ENCODE assay signal across 18 cellular contexts in genomic region chr6:25511386-25511785, GRCh38.
DNase-seq lines count a peak whose midpoint lies in the region; ATAC-seq and TF ChIP-seq lines count a peak whose summit lies in the region.
"Had no signal": no experiment of that assay in that cellular context is flagged by ENCODE, and none has a peak within 500 bp of the region (broad histone marks: within the 10 kb centered on the region; RNA-seq: fewer than 3 reads in every experiment).

No MANE protein-coding gene starts in this region.

- ATAC-seq in foreskin keratinocyte = no peak
- ATAC-seq: GM23338, Panc1 had no signal

- in situ Hi-C loops in GM23248 (cut with MboI) = no loop called here

- peak overlapping the region; percentile 51; the same call in 1 of the 2 replicates for H2AFZ ChIP-seq in GM23248
- H2AFZ ChIP-seq: GM23338 had no signal

- H3K4me1 ChIP-seq in GM23248 (ENCODE audit: insufficient read depth) (peaks cover 25% of the 10 kb centered on the region), adipocyte (ENCODE audit: control insufficient read depth, insufficient read depth, low read length) (peaks cover 12% of the 10 kb centered on the region), foreskin keratinocyte (peaks cover 8% of the 10 kb centered on the region), skeletal muscle satellite cell (ENCODE audit: control insufficient read depth, insufficient read depth, low read length) (peaks cover 25% of the 10 kb centered on the region)

- no peak for TF ChIP-seq CTCF in foreskin keratinocyte (conservative IDR thresholded peaks at IDR 0.05)

- no peak overlapping the region for H3K4me3 ChIP-seq in GM23248
- H3K4me3 ChIP-seq in adipocyte (ENCODE audit: low read length) = no peak overlapping the region
- H3K4me3 ChIP-seq in skeletal muscle satellite cell (ENCODE audit: low read length) = no peak overlapping the region
- H3K4me3 ChIP-seq: GM23338, MG63 had no signal

- H3K9me3 ChIP-seq in GM23248 (ENCODE audit: low read depth) (no peaks in the 10 kb centered on the region), adipocyte (ENCODE audit: control insufficient read depth, low read length) (no peaks in the 10 kb centered on the region), skeletal muscle satellite cell (replicated peaks; ENCODE audit: low read length) (no peaks in the 10 kb centered on the region)
- H3K9me3 ChIP-seq: MG63 had no signal

- H3K79me2 ChIP-seq in GM23248 (ENCODE audit: insufficient read depth) = no peaks in the 10 kb centered on the region

- peak overlapping the region; percentile 41; the same call in 1 of the 2 replicates for H3K9ac ChIP-seq in GM23248
- H3K9ac ChIP-seq in adipocyte (ENCODE audit: low read length) = no peak overlapping the region
- peak overlapping the region; percentile 41 for H3K9ac ChIP-seq in skeletal muscle satellite cell (ENCODE audit: low read depth, low read length)

- peak overlapping the region; percentile 44 for H3K4me2 ChIP-seq in GM23248 (ENCODE audit: unreplicated experiment)
- peak overlapping the region; percentile 62 for H3K4me2 ChIP-seq in skeletal muscle satellite cell (ENCODE audit: low read length)
- H3K4me2 ChIP-seq: GM23338 had no signal

- no peaks in the 10 kb centered on the region for H3K27me3 ChIP-seq in GM23248 (replicated peaks; ENCODE audit: insufficient read depth)
- H3K27me3 ChIP-seq in adipocyte (replicated peaks; ENCODE audit: control insufficient read depth, insufficient read depth, low read length) = no peaks in the 10 kb centered on the region
- no peaks in the 10 kb centered on the region for H3K27me3 ChIP-seq in foreskin keratinocyte
- no peaks in the 10 kb centered on the region for H3K27me3 ChIP-seq in skeletal muscle satellite cell (ENCODE audit: control insufficient read depth, insufficient read depth, low read length)
- H3K27me3 ChIP-seq: MG63 had no signal

- H3K36me3 ChIP-seq in GM23248 (ENCODE audit: low read depth) = no peaks in the 10 kb centered on the region
- H3K36me3 ChIP-seq in adipocyte (ENCODE audit: control insufficient read depth, insufficient read depth, low read length, severe bottlenecking) = peaks cover 10% of the 10 kb centered on the region
- no peaks in the 10 kb centered on the region for H3K36me3 ChIP-seq in skeletal muscle satellite cell (ENCODE audit: insufficient read depth, low read length)
- H3K36me3 ChIP-seq: MG63 had no signal

- peak overlapping the region; percentile 69 for H3K27ac ChIP-seq in GM23248
- H3K27ac ChIP-seq in foreskin keratinocyte = peak overlapping the region; percentile 35

- WGBS in GM23248 (ENCODE audit: low coverage in 1 of 2, low lambda C conversion rate in 2 of 2, missing lambda C conversion rate in 2 of 2), 2 experiments = 1 to 13% methylated on average over 2 of the region's 2 CpGs

- peak; percentile 81 for DNase-seq in GM23248
- DNase-seq in adipocyte (ENCODE audit: low read depth) = peak; percentile 57
- DNase-seq in foreskin keratinocyte = no peak
- no peak for DNase-seq in COR-L47 (lab: John Stamatoyannopoulos, UW)
- no peak for DNase-seq in activated T-cell treated with anti-CD3 and anti-CD28 coated beads, Interleukin-2, amount 50 U/mL, for 48 hours
- no peak for DNase-seq in NCI-H2227 treated with DMSO at 0.1 percent for 48 hours (lab: John Stamatoyannopoulos, UW)
- DNase-seq: C1 segment of cervical spinal cord, DMS53, KG1, MG63, NCI-H1105 treated with DMSO at 0.1 percent for 48 hours, NCI-H187, NCI-H446 treated with DMSO at 0.1 percent for 48 hours, NCI-H748 treated with DMSO at 0.1 percent for 48 hours, SHP77 treated with DMSO at 0.1 percent for 48 hours had no signal

- H3F3A ChIP-seq in GM23248 (ENCODE audit: insufficient read depth) = peaks cover 31% of the 10 kb centered on the region

- no peaks in the 10 kb centered on the region for H4K20me1 ChIP-seq in GM23248 (ENCODE audit: insufficient read depth)

- H3K9me2 ChIP-seq in GM23248 (ENCODE audit: insufficient read depth) = no peaks in the 10 kb centered on the region

Comparison
In these comparisons a context has a peak if more than half of its experiments do, and no peak if none do; other contexts are left out.
1. DNase-seq: peak in GM23248 (single experiment) and adipocyte (single experiment); none in foreskin keratinocyte (0 of 2), COR-L47 (single experiment), activated T-cell treated with anti-CD3 and anti-CD28 coated beads, Interleukin-2, amount 50 U/mL, for 48 hours (0 of 2) and NCI-H2227 treated with DMSO at 0.1 percent for 48 hours (single experiment).